Comparison of ENCODE assay signal across 15 cellular contexts in genomic region chr6:18379376-18380117, GRCh38. TPM values are rescaled to one million over a fixed set of nuclear protein-coding genes. Genes with fewer than 3 reads are reported as not detected.
DNase-seq lines count a peak whose midpoint lies in the region; ATAC-seq and TF ChIP-seq lines count a peak whose summit lies in the region.
"Had no signal": no experiment of that assay in that cellular context is flagged by ENCODE, and none has a peak within 500 bp of the region (broad histone marks: within the 10 kb centered on the region; RNA-seq: fewer than 3 reads in every experiment).

No MANE protein-coding gene starts in this region.

- no TSS peak for BruUV-seq in OCI-LY7 (replicated peaks; lab: Mats Ljungman, UMichigan)

- H3K27ac ChIP-seq in DOHH2 (ENCODE audit: low read depth, low read length) (peak overlapping the region; percentile 36), OCI-LY7 (ENCODE audit: low read depth, low read length, poor library complexity, severe bottlenecking) (peak overlapping the region; percentile 66), psoas muscle (peak overlapping the region; percentile 87)
- H3K27ac ChIP-seq: BLaER1 treated with 17β-estradiol and CSF1 and Interleukin-3, amounts not matched to agents 10 nM and 100 nM; SJSA1 had no signal

- no peaks in the 10 kb centered on the region for H4K20me1 ChIP-seq in DOHH2 (ENCODE audit: control insufficient read depth, insufficient read depth, low read depth, low read length)
- no peaks in the 10 kb centered on the region for H4K20me1 ChIP-seq in OCI-LY7 (ENCODE audit: insufficient read depth, low read length)
- H4K20me1 ChIP-seq: BLaER1 treated with 17β-estradiol and CSF1 and Interleukin-3, amounts not matched to agents 10 nM and 100 nM had no signal

- POLR2A ChIA-PET in OCI-LY7 (lab: Charles Lee) = interaction anchor here (0.7 to 1.5 kb wide), 10 partner anchors 8 to 49 kb away, joined by 3 to 9 read pairs (median 4); partner anchors contain the start of gene RNF144B

- intact Hi-C loops in OCI-LY7 (cut with micrococcal nuclease; ENCODE audit: unreplicated experiment) = no loop called here
- intact Hi-C loops in psoas muscle (cut with DNase I) = loop anchor here in 1 of 2 donors (5.0 kb wide), 1 partner anchor 112 kb away; no protein-coding TSS in a partner anchor

- H3K79me2 ChIP-seq in DOHH2 (ENCODE audit: control insufficient read depth, low read length) (no peaks in the 10 kb centered on the region), OCI-LY7 (ENCODE audit: insufficient read depth, low read depth, low read length) (no peaks in the 10 kb centered on the region)

- no peaks in the 10 kb centered on the region for H3K9me2 ChIP-seq in DOHH2 (replicated peaks; ENCODE audit: control insufficient read depth, low read length)
- no peaks in the 10 kb centered on the region for H3K9me2 ChIP-seq in OCI-LY7 (ENCODE audit: insufficient read depth, low read length)

- H3K9me3 ChIP-seq in DOHH2 (ENCODE audit: control insufficient read depth, insufficient read depth, low read length) (peaks cover 2% of the 10 kb centered on the region; the same call in 1 of the 2 replicates), OCI-LY7 (ENCODE audit: low read length) (peaks cover 16% of the 10 kb centered on the region; the same call in 1 of the 2 replicates), psoas muscle (no peaks in the 10 kb centered on the region)
- H3K9me3 ChIP-seq: SJSA1 had no signal

- peaks cover 4% of the 10 kb centered on the region for H3F3A ChIP-seq in DOHH2 (ENCODE audit: control insufficient read depth, insufficient read depth)

- H3K4me3 ChIP-seq in DOHH2 (ENCODE audit: low read length) (peak overlapping the region; percentile 60), OCI-LY7 (ENCODE audit: low read depth, low read length, poor library complexity, severe bottlenecking) (peak overlapping the region; percentile 65), psoas muscle (peak overlapping the region; percentile 43)
- H3K4me3 ChIP-seq: BLaER1 treated with 17β-estradiol and CSF1 and Interleukin-3, amounts not matched to agents 10 nM and 100 nM; SJSA1 had no signal

- CTCF ChIA-PET in OCI-LY7 (lab: Charles Lee; ENCODE audit: unreplicated experiment) = interaction anchor here (0.6 kb wide), 1 partner anchor 1864 kb away, joined by 4 read pairs; no protein-coding TSS in a partner anchor

- H3K36me3 ChIP-seq in DOHH2 (ENCODE audit: control insufficient read depth, low read length) (no peaks in the 10 kb centered on the region), OCI-LY7 (ENCODE audit: insufficient read depth, low read length) (peaks cover 3% of the 10 kb centered on the region; the same call in 1 of the 2 replicates), psoas muscle (ENCODE audit: insufficient read depth in 1 of 2, low read depth in 1 of 2) (no peaks in the 10 kb centered on the region)
- H3K36me3 ChIP-seq: BLaER1 treated with 17β-estradiol and CSF1 and Interleukin-3, amounts not matched to agents 10 nM and 100 nM; SJSA1 had no signal

- TF ChIP-seq CTCF in DOHH2 (IDR thresholded peaks at IDR 0.05; ENCODE audit: low read depth, low read length, poor library complexity, severe bottlenecking) (no peak), OCI-LY7 (conservative IDR thresholded peaks at IDR 0.05; ENCODE audit: low read length) (no peak), psoas muscle (IDR thresholded peaks at IDR 0.05) (no peak)

- H3K4me2 ChIP-seq in DOHH2 (ENCODE audit: low read length) (peak overlapping the region; percentile 64), OCI-LY7 (ENCODE audit: low read length) (peak overlapping the region; percentile 77)

- peak overlapping the region; percentile 96 for H2AFZ ChIP-seq in OCI-LY7 (ENCODE audit: low read length)

- H3K4me1 ChIP-seq in DOHH2 (ENCODE audit: control insufficient read depth, low read length) = peaks cover 56% of the 10 kb centered on the region
- H3K4me1 ChIP-seq in OCI-LY7 (ENCODE audit: insufficient read depth, low read length, poor library complexity, severe bottlenecking) = peaks cover 54% of the 10 kb centered on the region
- H3K4me1 ChIP-seq in psoas muscle = peaks cover 17% of the 10 kb centered on the region
- H3K4me1 ChIP-seq: SJSA1 had no signal

- peak; percentile 65 for DNase-seq in DMS53 (lab: John Stamatoyannopoulos, UW)
- DNase-seq in OCI-LY7 (ENCODE audit: low spot score) = peak; percentile 25
- DNase-seq in psoas muscle = no peak
- DNase-seq: DMS 273 treated with DMSO at 0.1 percent for 48 hours, HCEC 1CT, NCI-H1048, NCI-H345, NCI-H82 had no signal

- peak; percentile 63 to 86 (median 70) for ATAC-seq in psoas muscle
- ATAC-seq in GM21737 (IDR thresholded peaks at IDR 0.05; ENCODE audit: unreplicated experiment) = no peak
- ATAC-seq in HG02759 (IDR thresholded peaks at IDR 0.05; ENCODE audit: unreplicated experiment) = no peak
- ATAC-seq in HG03175 (IDR thresholded peaks at IDR 0.05; ENCODE audit: unreplicated experiment) = no peak

- WGBS in psoas muscle, 3 donors = 32 to 50% (median 45%) methylated on average over 7 of the region's 7 CpGs

- H3K27me3 ChIP-seq in DOHH2 (ENCODE audit: control insufficient read depth, low read length) = no peaks in the 10 kb centered on the region
- no peaks in the 10 kb centered on the region for H3K27me3 ChIP-seq in psoas muscle (ENCODE audit: insufficient read depth in 3 of 3, low read length in 2 of 3)
- H3K27me3 ChIP-seq: BLaER1 treated with 17β-estradiol and CSF1 and Interleukin-3, amounts not matched to agents 10 nM and 100 nM; SJSA1 had no signal

RNA-seq across cellular contexts. Expression of gene RNF144B, which starts 7.6 kb away (rescaled TPM):
- 83.4 and 87.9 TPM in 2 replicates for total RNA-seq in OCI-LY7 (2014; rRNA removed; shearing (Covaris generic))
- 151 and 154 TPM in 2 replicates for total RNA-seq in OCI-LY7 (2022)
- 10 to 100 TPM; 33.6 to 94.9 (median 65.4) TPM for total RNA-seq in psoas muscle
- 10 to 100 TPM in 1 of 3 donors, 1 to 10 TPM in 2; 6.0 to 34.5 (median 7.9) TPM for polyA plus RNA-seq in psoas muscle
- total RNA-seq: RPMI7951 had no signal

Comparison
In these comparisons a context has a peak if more than half of its experiments do, and no peak if none do; other contexts are left out.
1. DNase-seq: peak in DMS53 (single experiment) and OCI-LY7 (single experiment); none in psoas muscle (0 of 2).
2. H3K27ac ChIP-seq: peak in every context shown above with its lines; median percentile 87 in psoas muscle; 66 in OCI-LY7; 36 in DOHH2.
3. ATAC-seq: peak in psoas muscle (4 of 4); none in GM21737 (single experiment), HG02759 (single experiment) and HG03175 (single experiment).
4. Peak in every context shown above with its lines, with median percentiles within 50 percentile points of each other: H3K4me3 ChIP-seq.